9 cellular contexts compared by ENCODE assay signal in the genomic region with DNA sequence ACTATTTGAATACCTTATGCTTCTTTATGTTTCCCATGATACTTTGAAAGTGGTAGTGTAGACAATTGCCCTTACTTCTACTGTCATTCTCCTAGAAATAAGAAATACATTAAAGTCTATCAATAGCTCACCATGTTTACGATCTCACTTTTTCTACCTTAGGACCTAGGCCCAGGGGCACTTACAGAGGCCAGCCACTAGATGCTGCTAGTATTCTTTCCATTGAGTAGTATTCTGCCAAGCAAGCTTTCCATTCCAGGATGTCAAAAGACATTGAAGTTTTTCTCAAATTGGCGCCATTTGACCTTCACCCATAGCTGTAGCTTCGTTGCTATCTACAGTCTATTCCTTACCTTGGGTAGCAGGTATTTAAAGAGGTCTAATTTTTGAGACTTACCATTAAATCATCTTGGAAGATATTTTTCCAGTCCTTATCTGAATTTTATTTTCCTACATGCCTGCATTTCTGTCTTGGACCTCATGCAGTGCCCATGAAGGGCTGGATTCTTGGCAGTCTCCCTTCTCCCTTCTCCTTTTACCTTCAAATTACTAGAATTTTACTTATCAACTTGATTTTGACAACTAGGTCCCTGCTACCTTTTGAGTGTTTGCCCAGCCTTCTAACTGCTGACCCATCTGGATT.
DNase-seq lines count a peak whose midpoint lies in the region; ATAC-seq and TF ChIP-seq lines count a peak whose summit lies in the region.
"Had no signal": no experiment of that assay in that cellular context is flagged by ENCODE, and none has a peak within 500 bp of the region (broad histone marks: within the 10 kb centered on the region; RNA-seq: fewer than 3 reads in every experiment).

No MANE protein-coding gene starts in this region.

- CTCF ChIA-PET in activated CD8-positive, alpha-beta T cell treated with anti-CD3 and anti-CD28 coated beads for 36 hours (lab: Charles Lee) = interaction anchor here (1.0 to 1.7 kb wide), 2 partner anchors 21 to 371 kb away, joined by 3 to 5 read pairs; no protein-coding TSS in a partner anchor
- CTCF ChIA-PET in activated CD8-positive, alpha-beta T cell treated with anti-CD3 and anti-CD28 coated beads, Interleukin-2, amount 10 ng/mL, durations not matched to agents 7 days and 5 days (lab: Charles Lee) = no interaction called here

- no peak overlapping the region for H3K27ac Mint-ChIP-seq in activated CD8-positive, alpha-beta T cell treated with anti-CD3 and anti-CD28 coated beads for 36 hours
- no peak overlapping the region for H3K27ac Mint-ChIP-seq in activated CD8-positive, alpha-beta T cell treated with anti-CD3 and anti-CD28 coated beads, Interleukin-2, amount 10 ng/mL, durations not matched to agents 7 days and 5 days
- H3K27ac Mint-ChIP-seq: stimulated activated naive CD8-positive, alpha-beta T cell treated with anti-CD3 and anti-CD28 coated beads, Interleukin-15, Interleukin-2, amounts not matched to agents 100 ng/mL and 50 ng/mL, for 24 hours had no signal

- ATAC-seq in activated CD8-positive, alpha-beta T cell treated with anti-CD3 and anti-CD28 coated beads for 36 hours = no peak
- no peak for ATAC-seq in activated CD8-positive, alpha-beta T cell treated with anti-CD3 and anti-CD28 coated beads, Interleukin-2, amount 10 ng/mL, durations not matched to agents 7 days and 5 days
- ATAC-seq in HG02798 (IDR thresholded peaks at IDR 0.05; ENCODE audit: poor library complexity, unreplicated experiment) (peak; percentile 91), sciatic nerve (peak; percentile 84)

- TF ChIP-seq CTCF in activated CD8-positive, alpha-beta T cell treated with anti-CD3 and anti-CD28 coated beads for 36 hours (IDR thresholded peaks at IDR 0.05) = peak; percentile 37
- TF ChIP-seq CTCF in foreskin fibroblast (IDR thresholded peaks at IDR 0.05; ENCODE audit: low read depth, low read length) = peak; percentile 99

- H3K9me3 Mint-ChIP-seq in activated CD8-positive, alpha-beta T cell treated with anti-CD3 and anti-CD28 coated beads for 36 hours = no peaks in the 10 kb centered on the region
- no peaks in the 10 kb centered on the region for H3K9me3 Mint-ChIP-seq in activated CD8-positive, alpha-beta T cell treated with anti-CD3 and anti-CD28 coated beads, Interleukin-2, amount 10 ng/mL, durations not matched to agents 7 days and 5 days (ENCODE audit: insufficient read depth)
- H3K9me3 Mint-ChIP-seq: stimulated activated naive CD8-positive, alpha-beta T cell treated with anti-CD3 and anti-CD28 coated beads, Interleukin-15, Interleukin-2, amounts not matched to agents 100 ng/mL and 50 ng/mL, for 24 hours had no signal

- POLR2A ChIA-PET in activated CD8-positive, alpha-beta T cell treated with anti-CD3 and anti-CD28 coated beads for 36 hours (lab: Charles Lee) = no interaction called here
- POLR2A ChIA-PET in activated CD8-positive, alpha-beta T cell treated with anti-CD3 and anti-CD28 coated beads, Interleukin-2, amount 10 ng/mL, durations not matched to agents 7 days and 5 days (lab: Charles Lee) = no interaction called here

- intact Hi-C loops in activated CD8-positive, alpha-beta T cell treated with anti-CD3 and anti-CD28 coated beads for 36 hours (cut with micrococcal nuclease) = no loop called here
- intact Hi-C loops in sciatic nerve (cut with DNase I) (no loop called here), posterior vena cava (cut with DNase I) (no loop called here)

- H3K4me3 Mint-ChIP-seq in activated CD8-positive, alpha-beta T cell treated with anti-CD3 and anti-CD28 coated beads for 36 hours = no peak overlapping the region
- no peak overlapping the region for H3K4me3 Mint-ChIP-seq in activated CD8-positive, alpha-beta T cell treated with anti-CD3 and anti-CD28 coated beads, Interleukin-2, amount 10 ng/mL, durations not matched to agents 7 days and 5 days
- H3K4me3 Mint-ChIP-seq: stimulated activated naive CD8-positive, alpha-beta T cell treated with anti-CD3 and anti-CD28 coated beads, Interleukin-15, Interleukin-2, amounts not matched to agents 100 ng/mL and 50 ng/mL, for 24 hours had no signal

- peak; percentile 5 for DNase-seq in activated CD8-positive, alpha-beta T cell treated with anti-CD3 and anti-CD28 coated beads for 36 hours
- DNase-seq in activated CD8-positive, alpha-beta T cell treated with anti-CD3 and anti-CD28 coated beads, Interleukin-2, amount 10 ng/mL, durations not matched to agents 7 days and 5 days = no peak
- DNase-seq in NCI-H1417 (lab: John Stamatoyannopoulos, UW) (peak; percentile 23 to 70 (median 68)), SKM-1 treated with dmso at 0.1 percent for 144 hours (lab: John Stamatoyannopoulos, UW; ENCODE audit: unreplicated experiment) (peak; percentile 68), foreskin fibroblast (peak; percentile 20 to 56), sciatic nerve (ENCODE audit: low spot score) (no peak), posterior vena cava (ENCODE audit: low spot score) (no peak)

- no peaks in the 10 kb centered on the region for H3K27me3 Mint-ChIP-seq in activated CD8-positive, alpha-beta T cell treated with anti-CD3 and anti-CD28 coated beads for 36 hours
- H3K27me3 Mint-ChIP-seq in activated CD8-positive, alpha-beta T cell treated with anti-CD3 and anti-CD28 coated beads, Interleukin-2, amount 10 ng/mL, durations not matched to agents 7 days and 5 days (ENCODE audit: low read depth) = no peaks in the 10 kb centered on the region
- H3K27me3 Mint-ChIP-seq: stimulated activated naive CD8-positive, alpha-beta T cell treated with anti-CD3 and anti-CD28 coated beads, Interleukin-15, Interleukin-2, amounts not matched to agents 100 ng/mL and 50 ng/mL, for 24 hours had no signal

- no peaks in the 10 kb centered on the region for H3K36me3 Mint-ChIP-seq in activated CD8-positive, alpha-beta T cell treated with anti-CD3 and anti-CD28 coated beads for 36 hours (ENCODE audit: low read depth)
- no peaks in the 10 kb centered on the region for H3K36me3 Mint-ChIP-seq in activated CD8-positive, alpha-beta T cell treated with anti-CD3 and anti-CD28 coated beads, Interleukin-2, amount 10 ng/mL, durations not matched to agents 7 days and 5 days (ENCODE audit: low read depth)

- H3K4me1 Mint-ChIP-seq in activated CD8-positive, alpha-beta T cell treated with anti-CD3 and anti-CD28 coated beads for 36 hours (ENCODE audit: low read depth) = no peaks in the 10 kb centered on the region
- no peaks in the 10 kb centered on the region for H3K4me1 Mint-ChIP-seq in activated CD8-positive, alpha-beta T cell treated with anti-CD3 and anti-CD28 coated beads, Interleukin-2, amount 10 ng/mL, durations not matched to agents 7 days and 5 days (ENCODE audit: low read depth)

- no peak overlapping the region for H3K4me3 ChIP-seq in foreskin fibroblast (ENCODE audit: low read depth in 1 of 2, low read length in 2 of 2)

Comparison
In these comparisons a context has a peak if more than half of its experiments do, and no peak if none do; other contexts are left out.
1. DNase-seq: peak in activated CD8-positive, alpha-beta T cell treated with anti-CD3 and anti-CD28 coated beads for 36 hours (single experiment), NCI-H1417 (3 of 3), SKM-1 treated with dmso at 0.1 percent for 144 hours (single experiment) and foreskin fibroblast (2 of 2); none in activated CD8-positive, alpha-beta T cell treated with anti-CD3 and anti-CD28 coated beads, Interleukin-2, amount 10 ng/mL, durations not matched to agents 7 days and 5 days (single experiment), sciatic nerve (single experiment) and posterior vena cava (single experiment).
2. ATAC-seq: peak in HG02798 (single experiment) and sciatic nerve (single experiment); none in activated CD8-positive, alpha-beta T cell treated with anti-CD3 and anti-CD28 coated beads for 36 hours (single experiment) and activated CD8-positive, alpha-beta T cell treated with anti-CD3 and anti-CD28 coated beads, Interleukin-2, amount 10 ng/mL, durations not matched to agents 7 days and 5 days (single experiment).